Comparison of ENCODE assay signal across 13 cellular contexts in the genomic region with DNA sequence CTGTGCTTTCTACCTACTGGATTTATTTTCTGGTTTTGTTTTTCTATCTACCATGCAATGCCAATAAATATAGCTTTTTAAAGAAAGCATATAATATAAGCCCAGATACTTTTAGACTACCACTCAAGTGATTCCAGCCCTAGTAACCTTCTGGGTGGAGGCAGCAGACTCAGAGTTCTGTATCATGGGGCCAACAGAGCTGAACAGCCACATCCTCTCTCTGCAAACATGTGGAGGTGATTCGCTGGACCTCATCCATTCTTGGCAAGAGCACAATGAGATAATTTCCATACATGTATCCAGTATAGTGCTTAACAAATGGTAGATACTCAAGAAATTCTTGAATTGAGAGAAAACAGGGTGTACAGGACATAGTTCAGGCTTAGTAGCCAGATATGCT.
DNase-seq lines count a peak whose midpoint lies in the region; ATAC-seq and TF ChIP-seq lines count a peak whose summit lies in the region.
"Had no signal": no experiment of that assay in that cellular context is flagged by ENCODE, and none has a peak within 500 bp of the region (broad histone marks: within the 10 kb centered on the region; RNA-seq: fewer than 3 reads in every experiment).

No MANE protein-coding gene starts in this region.

- H4K20me1 ChIP-seq in BLaER1 treated with 17β-estradiol and CSF1 and Interleukin-3, amounts not matched to agents 10 nM and 100 nM, result peaks cover 0 to 4% (median 0%) of the 10 kb centered on the region in 11 experiments; a peak in 3 of 22 replicates
- no peaks in the 10 kb centered on the region for H4K20me1 ChIP-seq in DOHH2 (ENCODE audit: control insufficient read depth, insufficient read depth, low read depth, low read length)
- no peaks in the 10 kb centered on the region for H4K20me1 ChIP-seq in neural cell (ENCODE audit: insufficient read depth)

- no peaks in the 10 kb centered on the region for H3K9me3 ChIP-seq in BLaER1 treated with 17β-estradiol and CSF1 and Interleukin-3, amounts not matched to agents 10 nM and 100 nM (replicated peaks in 1 of 11)
- H3K9me3 ChIP-seq in DOHH2 (ENCODE audit: control insufficient read depth, insufficient read depth, low read length), result no peaks in the 10 kb centered on the region
- no peaks in the 10 kb centered on the region for H3K9me3 ChIP-seq in ascending aorta
- H3K9me3 ChIP-seq in neural cell (ENCODE audit: low read length), result no peaks in the 10 kb centered on the region
- H3K9me3 ChIP-seq: Caco-2 had no signal

- ATAC-seq in HG03025 (IDR thresholded peaks at IDR 0.05; ENCODE audit: low FRiP score, unreplicated experiment), result no peak
- no peak for ATAC-seq in HG02678 (IDR thresholded peaks at IDR 0.05; ENCODE audit: unreplicated experiment)
- ATAC-seq: GM12878 had no signal

- peak overlapping the region in 6 of 11 experiments; percentile 2 to 19 (median 9); a peak in 2 of 22 replicates for H3K4me2 ChIP-seq in BLaER1 treated with 17β-estradiol and CSF1 and Interleukin-3, amounts not matched to agents 10 nM and 100 nM
- H3K4me2 ChIP-seq in DOHH2 (ENCODE audit: low read length), result peak overlapping the region; percentile 75
- H3K4me2 ChIP-seq in neural cell (ENCODE audit: low read length), result peak overlapping the region; percentile 19

- no peak overlapping the region for H3K4me3 ChIP-seq in BLaER1 treated with 17β-estradiol and CSF1 and Interleukin-3, amounts not matched to agents 10 nM and 100 nM
- H3K4me3 ChIP-seq in DOHH2 (ENCODE audit: low read length), result peak overlapping the region; percentile 62
- no peak overlapping the region for H3K4me3 ChIP-seq in ascending aorta
- no peak overlapping the region for H3K4me3 ChIP-seq in neural cell (ENCODE audit: low read length)
- H3K4me3 ChIP-seq: GM12878 had no signal

- H3K4me1 ChIP-seq in BLaER1 treated with 17β-estradiol and CSF1 and Interleukin-3, amounts not matched to agents 10 nM and 100 nM, result peaks cover 0 to 14% (median 9%) of the 10 kb centered on the region in 10 experiments; a peak in 7 of 20 replicates
- H3K4me1 ChIP-seq in DOHH2 (ENCODE audit: control insufficient read depth, low read length) (peaks cover 97% of the 10 kb centered on the region), ascending aorta (peaks cover 0 to 6% of the 10 kb centered on the region in 2 donors)
- H3K4me1 ChIP-seq: Caco-2 had no signal

- no peak for TF ChIP-seq EP300 in neural cell (conservative IDR thresholded peaks at IDR 0.05; ENCODE audit: poor library complexity, severe bottlenecking)

- H3K27ac ChIP-seq in BLaER1 treated with 17β-estradiol and CSF1 and Interleukin-3, amounts not matched to agents 10 nM and 100 nM, result no peak overlapping the region
- H3K27ac ChIP-seq in DOHH2 (ENCODE audit: low read depth, low read length), result peak overlapping the region; percentile 97
- H3K27ac ChIP-seq in ascending aorta, result peak overlapping the region; percentile 16 to 53
- no peak overlapping the region for H3K27ac ChIP-seq in neural cell (ENCODE audit: low read length)
- H3K27ac ChIP-seq: HL-60 had no signal

- DNase-seq in ascending aorta (ENCODE audit: low spot score in 2 of 2), result no peak
- no peak for DNase-seq in activated CD8-positive, alpha-beta memory T cell treated with anti-CD3 and anti-CD28 coated beads, Interleukin-2, amount 50 U/mL, for 4 hours
- DNase-seq: Caco-2; CD8-positive, alpha-beta memory T cell; GOT3; H9 had no signal

- peaks cover 56% of the 10 kb centered on the region for H3F3A ChIP-seq in DOHH2 (ENCODE audit: control insufficient read depth, insufficient read depth)
- no peaks in the 10 kb centered on the region for H3F3A ChIP-seq in neural cell (ENCODE audit: insufficient read depth, low read length, poor library complexity, severe bottlenecking)

- no peaks in the 10 kb centered on the region for H3K27me3 ChIP-seq in BLaER1 treated with 17β-estradiol and CSF1 and Interleukin-3, amounts not matched to agents 10 nM and 100 nM
- no peaks in the 10 kb centered on the region for H3K27me3 ChIP-seq in DOHH2 (ENCODE audit: control insufficient read depth, low read length)
- H3K27me3 ChIP-seq in ascending aorta, result no peaks in the 10 kb centered on the region
- no peaks in the 10 kb centered on the region for H3K27me3 ChIP-seq in neural cell (ENCODE audit: insufficient read depth, low read depth, low read length)

- no peaks in the 10 kb centered on the region for H3K9me2 ChIP-seq in DOHH2 (replicated peaks; ENCODE audit: control insufficient read depth, low read length)
- H3K9me2 ChIP-seq in neural cell (ENCODE audit: insufficient read depth, low read length), result no peaks in the 10 kb centered on the region

- no peak overlapping the region for H3K9ac ChIP-seq in BLaER1 treated with 17β-estradiol and CSF1 and Interleukin-3, amounts not matched to agents 10 nM and 100 nM
- no peak overlapping the region for H3K9ac ChIP-seq in neural cell (ENCODE audit: low read length)

- TF ChIP-seq RAD21 in neural cell (conservative IDR thresholded peaks at IDR 0.05), result no peak

- no peaks in the 10 kb centered on the region for H3K36me3 ChIP-seq in BLaER1 treated with 17β-estradiol and CSF1 and Interleukin-3, amounts not matched to agents 10 nM and 100 nM
- H3K36me3 ChIP-seq in DOHH2 (ENCODE audit: control insufficient read depth, low read length) (peaks cover 50% of the 10 kb centered on the region), ascending aorta (no peaks in the 10 kb centered on the region), neural cell (ENCODE audit: insufficient read depth, low read length) (no peaks in the 10 kb centered on the region)

- peaks cover 50% of the 10 kb centered on the region for H3K79me2 ChIP-seq in DOHH2 (ENCODE audit: control insufficient read depth, low read length)
- H3K79me2 ChIP-seq in neural cell (replicated peaks; ENCODE audit: insufficient read depth, low read length), result no peaks in the 10 kb centered on the region

- TF ChIP-seq CTCF in DOHH2 (IDR thresholded peaks at IDR 0.05; ENCODE audit: low read depth, low read length, poor library complexity, severe bottlenecking), result no peak
- no peak for TF ChIP-seq CTCF in ascending aorta (IDR thresholded peaks at IDR 0.05)
- no peak for TF ChIP-seq CTCF in neural cell (IDR thresholded peaks at IDR 0.05; ENCODE audit: poor library complexity, severe bottlenecking)

- intact Hi-C loops in ascending aorta (cut with DNase I), result no loop called here

- no peak overlapping the region for H2AFZ ChIP-seq in neural cell (ENCODE audit: low read depth, low read length)

TF ChIP-seq in neural cell, 6 proteins besides CTCF, POLR2A, EP300 and RAD21:
- no peak for TF ChIP-seq SMC3 (conservative IDR thresholded peaks at IDR 0.05; ENCODE audit: poor library complexity)

Comparison
In these comparisons a context has a peak if more than half of its experiments do, and no peak if none do; other contexts are left out.
1. H3K27ac ChIP-seq: peak in DOHH2 (single experiment) and ascending aorta (2 of 2); none in BLaER1 treated with 17β-estradiol and CSF1 and Interleukin-3, amounts not matched to agents 10 nM and 100 nM (0 of 11) and neural cell (single experiment).
2. H3K4me2 ChIP-seq: peak in every context shown above with its lines; median percentile 75 in DOHH2; 19 in neural cell; 9 in BLaER1 treated with 17β-estradiol and CSF1 and Interleukin-3, amounts not matched to agents 10 nM and 100 nM.